1 cellular context compared by ENCODE assay signal in the genomic region with DNA sequence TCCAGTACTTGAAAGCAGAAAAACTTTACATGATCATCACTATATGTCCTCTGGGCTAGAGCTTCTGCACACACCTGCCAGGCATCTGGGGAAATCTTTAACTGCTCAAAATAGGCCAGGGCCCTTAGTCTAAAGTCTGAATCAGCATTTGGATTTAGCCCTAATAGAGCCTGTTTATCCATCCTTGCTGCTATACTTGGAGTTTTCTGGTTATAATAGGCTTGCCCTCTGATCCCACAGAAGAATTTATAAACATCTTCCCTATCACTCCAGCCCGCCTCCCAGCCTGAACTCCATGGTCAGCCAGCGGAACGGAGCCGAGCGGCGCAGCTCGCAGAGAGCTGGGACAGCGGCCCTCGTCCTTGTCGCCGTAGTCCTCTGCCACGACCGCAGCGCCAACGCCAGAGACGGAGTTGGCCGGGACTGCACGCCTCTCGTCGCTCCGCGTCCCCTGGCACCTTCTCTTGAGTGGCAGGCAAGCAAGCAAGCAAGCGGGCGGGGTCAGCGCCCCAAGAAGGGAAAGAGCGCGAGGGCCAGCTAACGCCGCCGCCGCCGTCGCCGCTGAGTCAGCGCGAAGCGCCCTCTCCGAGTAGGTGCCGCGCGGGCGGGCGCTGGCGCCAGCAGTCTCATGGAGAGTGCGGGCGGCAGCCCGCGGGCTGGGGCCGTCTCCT.
TF ChIP-seq lines count a peak whose summit lies in the region.

No MANE protein-coding gene starts in this region.

TF ChIP-seq in A549, 52 proteins besides CTCF, POLR2A, EP300 and RAD21 (continued from another document):
- TF ChIP-seq, protein P1, sequence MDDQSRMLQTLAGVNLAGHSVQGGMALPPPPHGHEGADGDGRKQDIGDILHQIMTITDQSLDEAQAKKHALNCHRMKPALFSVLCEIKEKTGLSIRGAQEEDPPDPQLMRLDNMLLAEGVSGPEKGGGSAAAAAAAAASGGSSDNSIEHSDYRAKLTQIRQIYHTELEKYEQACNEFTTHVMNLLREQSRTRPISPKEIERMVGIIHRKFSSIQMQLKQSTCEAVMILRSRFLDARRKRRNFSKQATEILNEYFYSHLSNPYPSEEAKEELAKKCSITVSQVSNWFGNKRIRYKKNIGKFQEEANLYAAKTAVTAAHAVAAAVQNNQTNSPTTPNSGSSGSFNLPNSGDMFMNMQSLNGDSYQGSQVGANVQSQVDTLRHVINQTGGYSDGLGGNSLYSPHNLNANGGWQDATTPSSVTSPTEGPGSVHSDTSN (IDR thresholded peaks at IDR 0.05) = peak; percentile 60
